ENCODE assay signal across 8 cellular contexts in the genomic region with DNA sequence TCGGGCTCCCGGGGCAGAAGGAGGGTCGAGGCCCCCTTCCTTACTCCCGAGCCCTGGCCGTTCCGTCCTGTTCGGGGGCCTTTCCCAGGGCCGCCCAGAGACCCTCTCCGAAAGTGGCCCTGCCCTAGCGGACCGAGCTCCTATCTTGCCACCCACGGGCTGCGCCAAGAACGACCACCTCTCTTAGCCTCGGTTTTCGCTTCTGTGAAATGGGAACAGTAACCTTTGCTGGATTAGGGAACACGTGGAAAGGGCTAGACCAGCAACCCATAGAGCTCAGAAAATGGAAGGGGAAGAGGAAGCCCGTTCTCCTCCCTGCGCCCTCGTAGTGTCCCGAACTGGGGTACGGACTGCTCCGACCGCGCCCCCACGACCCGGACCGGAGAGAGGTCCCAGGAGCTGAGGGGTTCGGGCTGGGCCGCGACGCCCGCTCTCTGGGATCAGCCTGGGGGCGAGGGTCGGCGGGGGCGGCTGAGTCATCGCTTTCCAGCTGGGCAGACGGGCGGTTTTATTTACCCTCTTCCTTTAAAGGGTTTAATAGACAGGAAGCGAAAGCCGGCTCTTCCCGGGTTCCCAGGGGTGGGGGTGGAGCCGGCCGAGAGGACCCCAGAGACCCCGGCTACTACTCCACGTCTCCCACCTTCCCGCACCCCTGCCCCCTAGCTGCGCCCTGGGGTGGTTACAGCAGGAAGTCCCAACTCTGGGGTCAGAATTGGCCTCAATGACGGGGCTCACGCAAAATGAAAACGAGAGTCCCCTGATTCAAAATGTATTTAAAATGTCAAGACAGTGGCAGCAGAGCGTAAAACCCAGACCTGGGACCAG. TPM values are rescaled to one million over a fixed set of nuclear protein-coding genes. Genes with fewer than 3 reads are reported as not detected.
DNase-seq lines count a peak whose midpoint lies in the region; ATAC-seq and TF ChIP-seq lines count a peak whose summit lies in the region.

No MANE protein-coding gene starts in this region.

- H3K9me3 ChIP-seq in CD8-positive, alpha-beta memory T cell (ENCODE audit: low read length) = no peaks in the 10 kb centered on the region
- H3K9me3 ChIP-seq in right atrium auricular region = no peaks in the 10 kb centered on the region

- TF ChIP-seq CTCF in right atrium auricular region (IDR thresholded peaks at IDR 0.05) = peak in 1 of 2 donors; percentile 26

- no peaks in the 10 kb centered on the region for H3K36me3 ChIP-seq in CD8-positive, alpha-beta memory T cell (ENCODE audit: insufficient read depth, low read length)
- H3K36me3 ChIP-seq in right atrium auricular region = no peaks in the 10 kb centered on the region

- POLR2A ChIA-PET in CD8-positive, alpha-beta memory T cell (lab: Charles Lee) = interaction anchor here (0.6 to 1.7 kb wide), 5 partner anchors 12 to 85 kb away, joined by 3 to 5 read pairs (median 4); no protein-coding TSS in a partner anchor

- CTCF ChIA-PET in CD8-positive, alpha-beta memory T cell (lab: Charles Lee) = interaction anchor here (0.7 to 5.2 kb wide), 22 partner anchors 11 to 398 kb away, joined by 3 to 48 read pairs (median 4); a partner anchor contains a TSS

- peaks cover 17 to 21% of the 10 kb centered on the region in 2 donors for H3K27me3 Mint-ChIP-seq in CD8-positive, alpha-beta memory T cell

- peak overlapping the region; percentile 56 for H3K4me3 ChIP-seq in CD8-positive, alpha-beta memory T cell (ENCODE audit: low read length)
- peak overlapping the region; percentile 43 to 60 for H3K4me3 ChIP-seq in right atrium auricular region
- peak overlapping the region; percentile 75 for H3K4me3 ChIP-seq in skeletal muscle cell (ENCODE audit: low read depth, low read length)

- H3K36me3 Mint-ChIP-seq in CD8-positive, alpha-beta memory T cell = peaks cover 0 to 1% (median 0%) of the 10 kb centered on the region in 3 donors

- peak overlapping the region; percentile 31 for H3K27ac ChIP-seq in CD8-positive, alpha-beta memory T cell (ENCODE audit: low read depth, low read length)
- peak overlapping the region; percentile 29 to 52 for H3K27ac ChIP-seq in right atrium auricular region

- H3K9me3 Mint-ChIP-seq in CD8-positive, alpha-beta memory T cell = peaks cover 0 to 2% (median 0%) of the 10 kb centered on the region in 5 donors

- peaks cover 20 to 41% (median 22%) of the 10 kb centered on the region in 3 donors for H3K4me1 Mint-ChIP-seq in CD8-positive, alpha-beta memory T cell

- peak overlapping the region; percentile 68 to 90 (median 82) for H3K4me3 Mint-ChIP-seq in CD8-positive, alpha-beta memory T cell

- DNase-seq in CD8-positive, alpha-beta memory T cell = peak in 1 of 5 donors; percentile 54
- DNase-seq in NCI-H146 treated with DMSO at 0.1 percent for 48 hours (lab: John Stamatoyannopoulos, UW; ENCODE audit: unreplicated experiment) (peak; percentile 18), right atrium auricular region (ENCODE audit: low spot score) (no peak), skeletal muscle cell (ENCODE audit: low read depth) (no peak), NCI-H128 (lab: John Stamatoyannopoulos, UW; ENCODE audit: unreplicated experiment) (no peak)
- peak; percentile 24 for DNase-seq in activated T-helper 9 cell treated with anti-CD3 and anti-CD28 coated beads, Interleukin-2, amount 50 U/mL, for 16 hours (ENCODE audit: low read depth)

- peak overlapping the region in 7 of 8 donors; percentile 11 to 94 (median 65) for H3K27ac Mint-ChIP-seq in CD8-positive, alpha-beta memory T cell

- ATAC-seq in GM19468 (IDR thresholded peaks at IDR 0.05; ENCODE audit: extremely low read depth, unreplicated experiment) (peak; percentile 13), GM21367 (IDR thresholded peaks at IDR 0.05; ENCODE audit: unreplicated experiment) (no peak)

- peaks cover 25% of the 10 kb centered on the region for H3K4me1 ChIP-seq in CD8-positive, alpha-beta memory T cell (ENCODE audit: insufficient read depth, low read length)
- peaks cover 0 to 29% of the 10 kb centered on the region in 2 donors for H3K4me1 ChIP-seq in right atrium auricular region

- H3K27me3 ChIP-seq in CD8-positive, alpha-beta memory T cell (ENCODE audit: insufficient read depth, low read length, poor library complexity, severe bottlenecking) = peaks cover 6% of the 10 kb centered on the region
- peaks cover 0 to 6% of the 10 kb centered on the region in 2 donors for H3K27me3 ChIP-seq in right atrium auricular region

RNA-seq across cellular contexts. Expression of a gene that starts 0.9 kb away (rescaled TPM):
- total RNA-seq in CD8-positive, alpha-beta memory T cell = 1 to 10 TPM; 2.1 to 2.9 TPM
- polyA plus RNA-seq in CD8-positive, alpha-beta memory T cell = 1.3 TPM
- 1 to 10 TPM; 1.8 to 2.6 TPM for total RNA-seq in right atrium auricular region

RNA-seq across cellular contexts. Expression of a gene that starts 44.5 kb away (rescaled TPM):
- 1 to 10 TPM; 1.0 to 1.1 TPM for total RNA-seq in CD8-positive, alpha-beta memory T cell
- polyA plus RNA-seq in CD8-positive, alpha-beta memory T cell = 0.49 TPM
- 10 to 100 TPM; 17.2 to 28.7 TPM for total RNA-seq in right atrium auricular region

Comparison
In these comparisons a context has a peak if more than half of its experiments do, and no peak if none do; other contexts are left out.
1. DNase-seq: peak in NCI-H146 treated with DMSO at 0.1 percent for 48 hours (single experiment) and activated T-helper 9 cell treated with anti-CD3 and anti-CD28 coated beads, Interleukin-2, amount 50 U/mL, for 16 hours (single experiment); none in right atrium auricular region (single experiment), skeletal muscle cell (single experiment) and NCI-H128 (single experiment).
2. RNA of a gene that starts 44.5 kb away (total RNA-seq): 17.2 to 28.7 TPM in right atrium auricular region; 1.0 to 1.1 TPM in CD8-positive, alpha-beta memory T cell; every median in the first group is over 4 times any median in the second.
3. Peak in every context shown above with its lines, with median percentiles within 50 percentile points of each other: H3K4me3 ChIP-seq.